In genomic region chr9:5850735-5851122, GRCh38 we compare ENCODE assay signal across 1 cellular context.
TF ChIP-seq lines count a peak whose summit lies in the region.

No MANE protein-coding gene starts in this region.

TF ChIP-seq in GM12878, 131 proteins besides CTCF, POLR2A, EP300 and RAD21:
- TF ChIP-seq SP1 (IDR thresholded peaks at IDR 0.05; ENCODE audit: low read depth, low read length) (no peak), RELB (IDR thresholded peaks at IDR 0.05; ENCODE audit: low read depth) (no peak), ASH2L (IDR thresholded peaks at IDR 0.05; ENCODE audit: borderline replicate concordance, low read depth) (no peak), CHD1 (IDR thresholded peaks at IDR 0.05; ENCODE audit: low read depth, low read length) (no peak), CEBPZ (IDR thresholded peaks at IDR 0.05; ENCODE audit: low read depth, low read length) (no peak), CHD2 (IDR thresholded peaks at IDR 0.05; ENCODE audit: borderline replicate concordance, low read depth, low read length) (no peak), SMC3 (IDR thresholded peaks at IDR 0.05; ENCODE audit: borderline replicate concordance, low read length) (no peak), FOXK2 (IDR thresholded peaks at IDR 0.05) (no peak), ZBTB33 (IDR thresholded peaks at IDR 0.05) (no peak)
